In the genomic region with DNA sequence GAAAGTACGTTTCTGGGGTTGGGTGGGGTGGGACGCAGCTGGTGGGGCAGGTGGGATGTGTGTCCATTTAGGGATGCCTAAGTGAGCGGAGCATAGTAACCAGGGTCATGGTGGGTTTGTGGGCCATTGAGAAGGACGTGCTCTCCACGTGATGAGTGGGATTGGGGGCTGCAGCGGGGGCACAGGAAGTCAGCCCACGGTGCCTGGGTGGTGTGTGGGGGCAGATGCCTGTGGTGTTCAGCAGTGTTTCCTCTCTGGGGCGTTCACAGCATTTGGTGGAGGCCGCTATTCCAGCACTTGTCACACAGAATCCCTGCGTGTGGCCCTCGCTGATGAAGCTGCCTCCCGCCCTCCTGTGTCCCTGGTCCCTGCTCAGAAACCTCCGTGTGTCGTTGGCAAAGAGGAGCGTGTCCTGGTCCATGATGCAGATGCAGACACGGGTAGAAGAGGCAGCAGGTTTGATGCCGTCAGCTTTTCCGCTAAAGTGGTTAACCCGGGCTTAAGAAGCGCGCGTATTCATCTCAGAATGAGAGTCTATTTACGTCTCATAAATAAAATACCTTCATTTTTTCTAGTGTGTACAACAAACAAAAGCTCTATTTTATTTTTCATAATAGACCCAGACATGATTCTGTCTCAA, we compare ENCODE assay signal across 21 cellular contexts.
DNase-seq lines count a peak whose midpoint lies in the region; ATAC-seq, FAIRE-seq and TF ChIP-seq lines count a peak whose summit lies in the region.
"Had no signal": no experiment of that assay in that cellular context is flagged by ENCODE, and none has a peak within 500 bp of the region (broad histone marks: within the 10 kb centered on the region; RNA-seq: fewer than 3 reads in every experiment).

No MANE protein-coding gene starts in this region.

- H3K27ac ChIP-seq in DND-41 (ENCODE audit: low read length) (peak overlapping the region; percentile 87), KOPT-K1 (ENCODE audit: low read depth, low read length, poor library complexity, severe bottlenecking) (peak overlapping the region; percentile 36), GM12878 (ENCODE audit: control insufficient read depth, insufficient read depth) (no peak overlapping the region), mesendoderm (ENCODE audit: low read depth, low read length) (no peak overlapping the region)
- H3K27ac ChIP-seq: KMS-11 had no signal

- H3K36me3 ChIP-seq in DND-41 (ENCODE audit: insufficient read depth, low read length) (no peaks in the 10 kb centered on the region), KOPT-K1 (ENCODE audit: insufficient read depth, low read length) (no peaks in the 10 kb centered on the region), GM12878 (ENCODE audit: control insufficient read depth in 2 of 2, insufficient read depth in 2 of 2, low read length in 1 of 2) (no peaks in the 10 kb centered on the region), mesendoderm (ENCODE audit: control insufficient read depth, insufficient read depth, low read length) (no peaks in the 10 kb centered on the region)
- H3K36me3 ChIP-seq: BE2C, MG63 had no signal

- H3K27ac Mint-ChIP-seq in stimulated activated memory B cell treated with anti-CD40 and anti-IgM and Interleukin-4, amounts not matched to agents 10 μg/mL and 1 μg/mL and 100 μg/mL, for 72 hours = peak overlapping the region; percentile 48
- H3K27ac Mint-ChIP-seq: CD8-positive, alpha-beta memory T cell had no signal

- H3K27me3 Mint-ChIP-seq in stimulated activated memory B cell treated with anti-CD40 and anti-IgM and Interleukin-4, amounts not matched to agents 10 μg/mL and 1 μg/mL and 100 μg/mL, for 72 hours = no peaks in the 10 kb centered on the region

- no peak overlapping the region for H3K4me3 Mint-ChIP-seq in stimulated activated memory B cell treated with anti-CD40 and anti-IgM and Interleukin-4, amounts not matched to agents 10 μg/mL and 1 μg/mL and 100 μg/mL, for 72 hours

- intact Hi-C loops in GM12878 (cut with micrococcal nuclease; ENCODE audit: unreplicated experiment) = no loop called here

- TF ChIP-seq RAD21 in GM12878 (IDR thresholded peaks at IDR 0.05; ENCODE audit: insufficient read depth, low read depth, low read length) = no peak

- H4K20me1 ChIP-seq in DND-41 (ENCODE audit: insufficient read depth, low read length) (no peaks in the 10 kb centered on the region), GM12878 (ENCODE audit: control insufficient read depth, insufficient read depth) (no peaks in the 10 kb centered on the region)

- H3K27me3 ChIP-seq in DND-41 (ENCODE audit: insufficient read depth, low read length, poor library complexity) = no peaks in the 10 kb centered on the region
- no peaks in the 10 kb centered on the region for H3K27me3 ChIP-seq in GM12878 (replicated peaks in 1 of 2; ENCODE audit: control insufficient read depth in 2 of 2, insufficient read depth in 2 of 2, low read length in 1 of 2)
- H3K27me3 ChIP-seq in mesendoderm (ENCODE audit: insufficient read depth, low read length, poor library complexity) = no peaks in the 10 kb centered on the region

- no peak overlapping the region for H3K23ac ChIP-seq in mesendoderm (ENCODE audit: low read length)

- WGBS in GM12878 (ENCODE audit: insufficient coverage, insufficient replicate concordance, low lambda C conversion rate, missing lambda C conversion rate) = 55% methylated on average over 18 of the region's 23 CpGs
- no CpG with 5 or more reads among the region's 23 CpGs for WGBS in mesendoderm (ENCODE audit: extremely low coverage, insufficient coverage, low lambda C conversion rate)

- 0 out of 2 replicates have a peak overlapping the region, but pooled peaks have one; percentile 41 for H2AFZ ChIP-seq in DND-41 (ENCODE audit: low read depth, low read length)
- no peak overlapping the region for H2AFZ ChIP-seq in GM12878 (ENCODE audit: control insufficient read depth, low read depth, low read length)

- H4K5ac ChIP-seq in mesendoderm (ENCODE audit: low read length) = no peak overlapping the region

- RAD21 ChIA-PET in GM12878 (lab: Charles Lee; ENCODE audit: unreplicated experiment) = interaction anchor here (1.1 kb wide), 1 partner anchor 8 kb away, joined by 4 read pairs; no protein-coding TSS in a partner anchor

- no peak overlapping the region for H2AK5ac ChIP-seq in mesendoderm (ENCODE audit: low read length)

- ATAC-seq in DND-41 (ENCODE audit: insufficient read depth, low read depth) = peak; percentile 81
- ATAC-seq in GM12878 = no peak
- ATAC-seq in stimulated activated memory B cell treated with anti-CD40 and anti-IgM and Interleukin-4, amounts not matched to agents 10 μg/mL and 1 μg/mL and 100 μg/mL, for 72 hours = no peak

- H3K9me3 Mint-ChIP-seq in stimulated activated memory B cell treated with anti-CD40 and anti-IgM and Interleukin-4, amounts not matched to agents 10 μg/mL and 1 μg/mL and 100 μg/mL, for 72 hours = peaks cover 4% of the 10 kb centered on the region
- H3K9me3 Mint-ChIP-seq: CD8-positive, alpha-beta memory T cell had no signal

- in situ Hi-C loops in GM12878 (cut with MboI) = no loop called here

- TF ChIP-seq POLR2A in GM12878 (IDR thresholded peaks at IDR 0.05; ENCODE audit: low read depth, low read length) = no peak

- no peak overlapping the region for H3K4ac ChIP-seq in mesendoderm (ENCODE audit: low read depth, low read length)

- CTCF ChIA-PET in GM12878 (lab: Yijun Ruan, JAX) = no interaction called here

- BruUV-seq in GM12878 (replicated peaks; lab: Mats Ljungman, UMichigan) = no TSS peak

- no peak for FAIRE-seq in GM12878 (lab: Jason Lieb, UNC)
- FAIRE-seq: D721Med, G401.6 had no signal

- H3K79me2 ChIP-seq in DND-41 (ENCODE audit: insufficient read depth, low read length) = no peaks in the 10 kb centered on the region
- no peaks in the 10 kb centered on the region for H3K79me2 ChIP-seq in GM12878 (ENCODE audit: control insufficient read depth, insufficient read depth, low read length)
- no peaks in the 10 kb centered on the region for H3K79me2 ChIP-seq in mesendoderm (ENCODE audit: control insufficient read depth, insufficient read depth, low read length)

- POLR2A ChIA-PET in GM12878 (lab: Charles Lee) = no interaction called here

- no peak overlapping the region for H4K8ac ChIP-seq in mesendoderm (ENCODE audit: low read depth, low read length)

- H2BK15ac ChIP-seq in mesendoderm (replicated peaks; ENCODE audit: low read depth) = no peak overlapping the region

- H2BK120ac ChIP-seq in mesendoderm (ENCODE audit: low read depth, low read length) = no peak overlapping the region

- peaks cover 53% of the 10 kb centered on the region for H3K4me1 Mint-ChIP-seq in stimulated activated memory B cell treated with anti-CD40 and anti-IgM and Interleukin-4, amounts not matched to agents 10 μg/mL and 1 μg/mL and 100 μg/mL, for 72 hours
- H3K4me1 Mint-ChIP-seq: CD8-positive, alpha-beta memory T cell had no signal

- SMC1A ChIA-PET in GM12878 (lab: Charles Lee; ENCODE audit: uncharacterized antibody, unreplicated experiment) = interaction anchor here (0.9 to 1.8 kb wide), 4 partner anchors 9 to 275 kb away, joined by 3 to 6 read pairs (median 4); a partner anchor contains a TSS

- no peaks in the 10 kb centered on the region for H3K79me1 ChIP-seq in mesendoderm (ENCODE audit: low read length)

- H3K4me1 ChIP-seq in DND-41 (ENCODE audit: insufficient read depth, low read length) = peaks cover 59% of the 10 kb centered on the region
- H3K4me1 ChIP-seq in GM12878 (ENCODE audit: control insufficient read depth, insufficient read depth, low read length) = no peaks in the 10 kb centered on the region; the same call in 1 of the 2 replicates
- no peaks in the 10 kb centered on the region for H3K4me1 ChIP-seq in mesendoderm (ENCODE audit: control insufficient read depth, low read depth, low read length)
- H3K4me1 ChIP-seq: BE2C had no signal

- DNase-seq in DND-41 (peak; percentile 84), GM12878 (ENCODE audit: low read depth, low spot score) (no peak), mesendoderm (no peak), NCI-H2171 (lab: John Stamatoyannopoulos, UW) (no peak)
- no peak for DNase-seq in activated CD8-positive, alpha-beta memory T cell treated with anti-CD3 and anti-CD28 coated beads, Interleukin-2, amount 50 U/mL, for 48 hours
- DNase-seq: BE2C; CD8-positive, alpha-beta memory T cell; DMS79; GOT3; MG63; NCI-H1092; NCI-H146; NCI-H2081; NCI-H345; RPMI8226; SIG-M5 had no signal

- no peaks in the 10 kb centered on the region for H3K36me3 Mint-ChIP-seq in stimulated activated memory B cell treated with anti-CD40 and anti-IgM and Interleukin-4, amounts not matched to agents 10 μg/mL and 1 μg/mL and 100 μg/mL, for 72 hours
- H3K36me3 Mint-ChIP-seq: CD8-positive, alpha-beta memory T cell had no signal

- H3K9me3 ChIP-seq in DND-41 (ENCODE audit: insufficient read depth, low read length, severe bottlenecking) (no peaks in the 10 kb centered on the region), KOPT-K1 (ENCODE audit: insufficient read depth, low read length, poor library complexity, severe bottlenecking) (no peaks in the 10 kb centered on the region), GM12878 (replicated peaks; ENCODE audit: control insufficient read depth, insufficient read depth, low read length) (no peaks in the 10 kb centered on the region)
- H3K9me3 ChIP-seq: BE2C, MG63 had no signal

- H3K9ac ChIP-seq in DND-41 (ENCODE audit: low read depth, low read length) (peak overlapping the region; percentile 44), GM12878 (ENCODE audit: control insufficient read depth, insufficient read depth, low read length) (no peak overlapping the region), mesendoderm (ENCODE audit: low read length) (no peak overlapping the region)
- H3K9ac ChIP-seq: KMS-11 had no signal

- H3K18ac ChIP-seq in mesendoderm (ENCODE audit: low read length) = no peak overlapping the region

- peak overlapping the region; percentile 48 for H3K4me2 ChIP-seq in DND-41 (ENCODE audit: insufficient read depth, low read length)
- no peak overlapping the region for H3K4me2 ChIP-seq in GM12878 (ENCODE audit: control insufficient read depth, insufficient read depth)
- H3K4me2 ChIP-seq in mesendoderm (ENCODE audit: low read length) = no peak overlapping the region
- H3K4me2 ChIP-seq: KMS-11 had no signal

- TF ChIP-seq CTCF in DND-41 (IDR thresholded peaks at IDR 0.05; ENCODE audit: borderline replicate concordance, extremely low read depth, low read length, poor library complexity, severe bottlenecking) (peak; percentile 10), GM12878 (IDR thresholded peaks at IDR 0.05 in 2 of 3, conservative IDR thresholded peaks at IDR 0.05 in 1 of 3; ENCODE audit: control insufficient read depth in 2 of 3, extremely low read depth in 1 of 3, insufficient read depth in 1 of 3, low read depth in 3 of 3, low read length in 3 of 3) (no peak)

- H3K56ac ChIP-seq in mesendoderm (ENCODE audit: low read length) = no peak overlapping the region

- no peak for TF ChIP-seq EP300 in GM12878 (IDR thresholded peaks at IDR 0.05; ENCODE audit: borderline replicate concordance in 1 of 2, control insufficient read depth in 1 of 2, low read depth in 2 of 2, low read length in 2 of 2)

- no peak overlapping the region for H2BK5ac ChIP-seq in mesendoderm (ENCODE audit: low read length)

- H3K4me3 ChIP-seq in DND-41 (ENCODE audit: low read depth in 1 of 2, low read length in 2 of 2) = peak overlapping the region in 1 of 2 experiments; percentile 24; a peak in 2 of 4 replicates
- no peak overlapping the region for H3K4me3 ChIP-seq in GM12878
- no peak overlapping the region for H3K4me3 ChIP-seq in mesendoderm (ENCODE audit: low read length)
- H3K4me3 ChIP-seq: MG63 had no signal

TF ChIP-seq in GM12878, 131 proteins besides CTCF, POLR2A, EP300 and RAD21 (continues in another document):
- no peak for TF ChIP-seq CBX3 (IDR thresholded peaks at IDR 0.05; ENCODE audit: borderline replicate concordance, low read depth)

Comparison
In these comparisons a context has a peak if more than half of its experiments do, and no peak if none do; other contexts are left out.
1. H3K27ac ChIP-seq: peak in DND-41 (single experiment) and KOPT-K1 (single experiment); none in GM12878 (single experiment) and mesendoderm (single experiment).